ENCODE assay signal across 8 cellular contexts in the genomic region with DNA sequence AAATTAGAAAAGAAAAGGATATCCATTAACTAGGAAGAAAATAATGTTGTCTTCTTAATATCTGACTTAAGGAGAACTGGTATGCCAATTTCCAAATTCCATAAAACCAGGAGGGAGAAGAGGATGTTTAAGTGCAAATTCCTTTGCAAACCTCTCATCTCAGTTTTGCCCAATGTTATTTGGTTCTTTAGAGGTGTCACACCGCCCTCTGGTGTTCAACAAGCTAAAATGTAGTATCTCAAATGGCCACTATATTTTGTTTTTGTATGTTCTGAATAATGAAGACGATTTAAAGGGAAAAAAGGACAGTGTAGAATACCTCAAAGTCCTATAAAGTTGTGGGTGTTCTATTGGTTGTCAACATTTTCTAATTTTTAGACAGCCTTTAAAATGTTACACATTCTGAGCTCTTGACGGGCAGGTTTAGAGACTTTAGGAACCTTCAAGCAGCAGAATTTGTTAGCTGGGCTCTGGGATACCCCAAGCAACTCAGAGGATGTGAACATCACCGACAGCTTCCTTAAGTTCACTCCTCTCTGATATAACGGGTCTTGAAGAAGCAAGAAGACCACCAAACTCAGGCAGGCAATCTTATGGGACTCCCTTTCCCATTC.
A peak's percentile ranks its signal among the peaks of the same experiment; 100 is the strongest.
DNase-seq lines count a peak whose midpoint lies in the region; ATAC-seq and TF ChIP-seq lines count a peak whose summit lies in the region.

No MANE protein-coding gene starts in this region.

- peak; percentile 56 for ATAC-seq in HG03442 (IDR thresholded peaks at IDR 0.05; ENCODE audit: unreplicated experiment)

- DNase-seq in AG04450 (ENCODE audit: low read depth, low spot score) (peak; percentile 68), NOMO-1 (lab: John Stamatoyannopoulos, UW; ENCODE audit: unreplicated experiment in 2 of 2) (peak; percentile 12 to 75), astrocyte of the spinal cord (ENCODE audit: low read depth, low spot score) (peak; percentile 70), iPS-NIHi7 (ENCODE audit: extremely low spot score) (peak; percentile 36), GM19240 (ENCODE audit: insufficient read length, low spot score) (no peak)
- DNase-seq in stimulated activated CD4-positive, alpha-beta T cell treated with anti-CD3 and anti-CD28 coated beads, Interleukin-4, amount 100 ng/mL, for 48 hours (ENCODE audit: low read depth in 2 of 2), result peak; percentile 12

- TF ChIP-seq CTCF in AG04450 (IDR thresholded peaks at IDR 0.05; ENCODE audit: low read depth, low read length) (peak; percentile 75), GM12872 (IDR thresholded peaks at IDR 0.05; ENCODE audit: insufficient read depth, low read depth, low read length) (peak; percentile 60), astrocyte of the spinal cord (IDR thresholded peaks at IDR 0.05; ENCODE audit: low read depth, low read length) (peak; percentile 60)

- H3K27me3 ChIP-seq in AG04450 (ENCODE audit: control insufficient read depth, insufficient read depth, low read length), result peaks cover 2% of the 10 kb centered on the region

- no peaks in the 10 kb centered on the region for H3K9me3 ChIP-seq in AG04450 (ENCODE audit: control insufficient read depth, insufficient read depth, low read length)

- in situ Hi-C loops in astrocyte of the spinal cord (cut with HindIII; ENCODE audit: low sequenced_read_pairs), result no loop called here

- CTCF ChIA-PET in AG04450 (lab: Charles Lee), result interaction anchor here (0.6 to 8.0 kb wide), 56 partner anchors 10 to 746 kb away, joined by 3 to 153 read pairs (median 4); partner anchors contain the start of gene MFSD1

- H3K4me3 ChIP-seq in AG04450 (ENCODE audit: low read depth, low read length) (no peak overlapping the region), astrocyte of the spinal cord (ENCODE audit: low read depth, low read length) (no peak overlapping the region)

- POLR2A ChIA-PET in AG04450 (lab: Yijun Ruan, JAX), result interaction anchor here (1.0 kb wide), 1 partner anchor 458 kb away, joined by 3 read pairs; the partner anchor contains the start of gene MFSD1

- H3K27ac ChIP-seq in AG04450 (ENCODE audit: low read depth, low read length), result no peak overlapping the region
